8 cellular contexts compared by ENCODE assay signal in genomic region chr2:64645014-64645418, GRCh38. TPM values are rescaled to one million over a fixed set of nuclear protein-coding genes. Genes with fewer than 3 reads are reported as not detected.
DNase-seq lines count a peak whose midpoint lies in the region; ATAC-seq, FAIRE-seq and TF ChIP-seq lines count a peak whose summit lies in the region.

No MANE protein-coding gene starts in this region.

- H3K4me1 ChIP-seq in PC-9 (replicated peaks; ENCODE audit: insufficient read depth): peaks cover 78% of the 10 kb centered on the region
- H3K4me1 ChIP-seq in kidney (ENCODE audit: control insufficient read depth in 1 of 2, insufficient read depth in 1 of 2, low read depth in 1 of 2, low read length in 2 of 2): peaks cover 25% of the 10 kb centered on the region in 2 donors

- TF ChIP-seq CTCF in PC-9 (conservative IDR thresholded peaks at IDR 0.05) (peak; percentile 37; the same call in 1 of the 2 replicates), MCF 10A (IDR thresholded peaks at IDR 0.05; ENCODE audit: unreplicated experiment) (no peak), kidney (IDR thresholded peaks at IDR 0.05; ENCODE audit: borderline replicate concordance, extremely low read depth, insufficient read depth) (no peak)

- peak overlapping the region; percentile 69 for H2AFZ ChIP-seq in PC-9

- no peaks in the 10 kb centered on the region for H3K27me3 Mint-ChIP-seq in MCF 10A (ENCODE audit: insufficient read depth, unreplicated experiment)

- H4K20me1 ChIP-seq in PC-9 (ENCODE audit: insufficient read depth): 0 out of 2 replicates have a peak, but pooled peaks cover 4% of the 10 kb centered on the region

- POLR2A ChIA-PET in PC-9 (lab: Charles Lee; ENCODE audit: unreplicated experiment) (interaction anchor here (0.6 to 2.1 kb wide), 5 partner anchors 9 to 105 kb away, joined by 4 to 44 read pairs (median 13); partner anchors contain the start of gene SERTAD2), MCF 10A (lab: Yijun Ruan, JAX) (interaction anchor here (0.6 to 17.8 kb wide), 40 partner anchors 7 to 802 kb away, joined by 3 to 724 read pairs (median 4); partner anchors contain the start of genes AFTPH and SERTAD2)

- intact Hi-C loops in PC-9 (cut with micrococcal nuclease; ENCODE audit: unreplicated experiment): loop anchor here (1.0 to 5.0 kb wide), 2 partner anchors 122 to 932 kb away; no protein-coding TSS in a partner anchor
- intact Hi-C loops in MCF 10A (cut with micrococcal nuclease): loop anchor here (1.0 to 10.0 kb wide), 2 partner anchors 122 to 190 kb away; no protein-coding TSS in a partner anchor
- intact Hi-C loops in kidney (cut with DNase I): loop anchor here (5.0 kb wide), 1 partner anchor 222 kb away; no protein-coding TSS in a partner anchor

- peak overlapping the region; percentile 90 for H3K4me2 ChIP-seq in PC-9

- CTCF ChIA-PET in PC-9 (lab: Charles Lee): interaction anchor here (0.6 to 2.3 kb wide), 7 partner anchors 37 to 595 kb away, joined by 3 to 12 read pairs (median 5); no protein-coding TSS in a partner anchor
- CTCF ChIA-PET in MCF 10A (lab: Yijun Ruan, JAX): interaction anchor here (0.6 to 5.7 kb wide), 16 partner anchors 10 to 623 kb away, joined by 3 to 44 read pairs (median 8); partner anchors contain the start of gene AFTPH

- H3K9me2 ChIP-seq in PC-9 (ENCODE audit: insufficient read depth): no peaks in the 10 kb centered on the region

- DNase-seq in EL (peak; percentile 70), PC-9 (peak; percentile 73 to 75), MCF 10A (ENCODE audit: unreplicated experiment) (peak; percentile 80), kidney (no peak), cortex of kidney (lab: John Stamatoyannopoulos, UW) (no peak)
- peak; percentile 52 for DNase-seq in Jurkat, Clone E6-1 (ENCODE audit: low read depth, low spot score)
- peak; percentile 30 for DNase-seq in stimulated activated CD4-positive, alpha-beta T cell treated with anti-CD3 and anti-CD28 coated beads, Interleukin-4, amount 100 ng/mL, for 1 hour

- no TSS peak for BruUV-seq in PC-9 (replicated peaks; lab: Mats Ljungman, UMichigan)
- no TSS peak for BruUV-seq in MCF 10A (replicated peaks; lab: Mats Ljungman, UMichigan)

- no peaks in the 10 kb centered on the region for H3K9me3 ChIP-seq in PC-9 (ENCODE audit: insufficient read depth, low read depth)
- H3K9me3 ChIP-seq in kidney (ENCODE audit: control insufficient read depth in 1 of 2, low read length in 2 of 2): no peaks in the 10 kb centered on the region

- H3K4me3 ChIP-seq in Jurkat, Clone E6-1 (ENCODE audit: low read length): peak overlapping the region; percentile 66
- H3K4me3 ChIP-seq in PC-9: peak overlapping the region; percentile 60
- H3K4me3 ChIP-seq in kidney (ENCODE audit: low read length in 2 of 2): peak overlapping the region; percentile 55 to 67

- peak overlapping the region; percentile 96 for H3K27ac Mint-ChIP-seq in MCF 10A (ENCODE audit: low read depth, unreplicated experiment)

- H3K79me2 ChIP-seq in PC-9 (ENCODE audit: low read depth): peaks cover 99% of the 10 kb centered on the region

- no peaks in the 10 kb centered on the region for H3K9me3 Mint-ChIP-seq in MCF 10A (ENCODE audit: unreplicated experiment)

- peaks cover 5% of the 10 kb centered on the region for H3K36me3 Mint-ChIP-seq in MCF 10A (ENCODE audit: insufficient read depth, unreplicated experiment)

- no peak for FAIRE-seq in kidney (lab: Jason Lieb, UNC)

- H3K9ac ChIP-seq in kidney (ENCODE audit: low read length in 2 of 2): peak overlapping the region; percentile 33 to 85

- H3K27ac ChIP-seq in PC-9 (peak overlapping the region; percentile 97), kidney (ENCODE audit: low read depth in 2 of 2, low read length in 2 of 2) (peak overlapping the region; percentile 86 to 92)

- peaks cover 32% of the 10 kb centered on the region for H3K4me1 Mint-ChIP-seq in MCF 10A (ENCODE audit: insufficient read depth, unreplicated experiment)

- ATAC-seq in HG02798 (IDR thresholded peaks at IDR 0.05; ENCODE audit: poor library complexity, unreplicated experiment): no peak

- no peaks in the 10 kb centered on the region for H3K36me3 ChIP-seq in PC-9 (ENCODE audit: low read depth)
- no peaks in the 10 kb centered on the region for H3K36me3 ChIP-seq in kidney (ENCODE audit: control insufficient read depth in 1 of 2, insufficient read depth in 2 of 2, low read length in 2 of 2)

- peaks cover 54% of the 10 kb centered on the region for H3F3A ChIP-seq in PC-9 (ENCODE audit: insufficient read depth, low read depth)

- H3K27me3 ChIP-seq in PC-9 (ENCODE audit: insufficient read depth, low read depth): no peaks in the 10 kb centered on the region

- peak overlapping the region; percentile 78 for H3K4me3 Mint-ChIP-seq in MCF 10A (ENCODE audit: unreplicated experiment)

RNA-seq across cellular contexts. Expression of gene SERTAD2, which starts 8.7 kb away (rescaled TPM):
- polyA plus RNA-seq in Jurkat, Clone E6-1 (2012; ENCODE audit: insufficient read depth, insufficient read length): 15.4 TPM
- total RNA-seq in PC-9 (2021): 27.3 and 31.4 TPM in 2 replicates
- 15.0 and 21.6 TPM in 2 replicates for total RNA-seq in MCF 10A (2022)
- total RNA-seq in kidney: 21.1 TPM
- 6.2 TPM for polyA plus RNA-seq in kidney (ENCODE audit: insufficient read depth, low read depth, low replicate concordance)

Comparison
In these comparisons a context has a peak if more than half of its experiments do, and no peak if none do; other contexts are left out.
1. DNase-seq: peak in EL (single experiment), Jurkat, Clone E6-1 (single experiment), PC-9 (2 of 2), MCF 10A (single experiment) and stimulated activated CD4-positive, alpha-beta T cell treated with anti-CD3 and anti-CD28 coated beads, Interleukin-4, amount 100 ng/mL, for 1 hour (single experiment); none in kidney (single experiment) and cortex of kidney (single experiment).
2. Peak in every context shown above with its lines, with median percentiles within 50 percentile points of each other: H3K4me3 ChIP-seq.